ENCODE assay signal across 12 cellular contexts in the genomic region with DNA sequence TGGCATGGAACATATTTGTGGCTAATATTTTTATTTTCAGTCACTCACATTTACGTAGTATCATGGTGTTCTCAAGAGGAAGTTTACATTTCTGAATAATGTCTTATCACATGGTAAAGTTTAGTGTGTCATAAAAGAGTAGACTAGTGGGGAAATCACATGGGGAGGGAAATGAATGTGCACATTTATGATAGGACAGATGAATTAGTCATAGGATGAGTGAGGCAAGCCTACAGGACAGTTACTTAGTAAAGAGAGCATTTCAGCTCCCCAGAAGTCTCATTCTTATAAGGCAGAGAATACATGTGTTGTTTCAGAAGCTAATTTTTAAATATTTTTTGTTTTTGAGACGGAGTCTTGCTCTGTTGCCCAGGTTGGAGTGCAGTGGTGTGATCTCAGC. TPM values are rescaled to one million over a fixed set of nuclear protein-coding genes. Genes with fewer than 3 reads are reported as not detected.
DNase-seq lines count a peak whose midpoint lies in the region; ATAC-seq and TF ChIP-seq lines count a peak whose summit lies in the region.
"Had no signal": no experiment of that assay in that cellular context is flagged by ENCODE, and none has a peak within 500 bp of the region (broad histone marks: within the 10 kb centered on the region; RNA-seq: fewer than 3 reads in every experiment).

No MANE protein-coding gene starts in this region.

- H3K4me3 Mint-ChIP-seq in activated T-cell treated with anti-CD3 and anti-CD28 coated beads, Interleukin-2, amount 50 U/mL, for 24 hours, result peak overlapping the region; percentile 31
- H3K4me3 Mint-ChIP-seq in stimulated activated naive CD8-positive, alpha-beta T cell treated with anti-CD3 and anti-CD28 coated beads, Interleukin-15, Interleukin-2, amounts not matched to agents 100 ng/mL and 50 ng/mL, for 24 hours, result peak overlapping the region; percentile 32
- H3K4me3 Mint-ChIP-seq: CD8-positive, alpha-beta memory T cell had no signal

- peak overlapping the region; percentile 96 for H3K27ac Mint-ChIP-seq in activated T-cell treated with anti-CD3 and anti-CD28 coated beads, Interleukin-2, amount 50 U/mL, for 24 hours
- peak overlapping the region; percentile 83 for H3K27ac Mint-ChIP-seq in stimulated activated naive CD8-positive, alpha-beta T cell treated with anti-CD3 and anti-CD28 coated beads, Interleukin-15, Interleukin-2, amounts not matched to agents 100 ng/mL and 50 ng/mL, for 24 hours

- H2AFZ ChIP-seq in fibroblast of lung (ENCODE audit: low read length), result no peak overlapping the region

- H3K36me3 ChIP-seq in fibroblast of lung (ENCODE audit: control insufficient read depth, insufficient read depth, low read length), result no peaks in the 10 kb centered on the region
- H3K36me3 ChIP-seq: esophagus squamous epithelium, vagina had no signal

- H4K20me1 ChIP-seq in fibroblast of lung (ENCODE audit: control insufficient read depth, extremely low read depth, insufficient read depth, low read length), result no peaks in the 10 kb centered on the region

- H3K9ac ChIP-seq in fibroblast of lung (ENCODE audit: insufficient read depth, low read length), result no peak overlapping the region

- peaks cover 38% of the 10 kb centered on the region for H3K36me3 Mint-ChIP-seq in activated T-cell treated with anti-CD3 and anti-CD28 coated beads, Interleukin-2, amount 50 U/mL, for 24 hours (ENCODE audit: low read depth)
- peaks cover 38% of the 10 kb centered on the region for H3K36me3 Mint-ChIP-seq in stimulated activated naive CD8-positive, alpha-beta T cell treated with anti-CD3 and anti-CD28 coated beads, Interleukin-15, Interleukin-2, amounts not matched to agents 100 ng/mL and 50 ng/mL, for 24 hours (ENCODE audit: low read depth)
- H3K36me3 Mint-ChIP-seq: CD8-positive, alpha-beta memory T cell had no signal

- no peak for DNase-seq in activated T-cell treated with anti-CD3 and anti-CD28 coated beads, Interleukin-2, amount 50 U/mL, for 24 hours
- no peak for DNase-seq in activated T-cell treated with anti-CD3 and anti-CD28 coated beads, Interleukin-2, amount 50 U/mL, for 1 hour
- peak; percentile 68 for DNase-seq in SIG-M5 (lab: John Stamatoyannopoulos, UW)
- peak; percentile 58 to 95 for DNase-seq in fibroblast of lung (ENCODE audit: low read depth in 2 of 2)
- DNase-seq in NCI-H510A treated with DMSO at 0.1 percent for 48 hours (lab: John Stamatoyannopoulos, UW), result no peak
- DNase-seq: CD8-positive, alpha-beta memory T cell; esophagus squamous epithelium; right cardiac atrium had no signal

- no peaks in the 10 kb centered on the region for H3K9me3 Mint-ChIP-seq in activated T-cell treated with anti-CD3 and anti-CD28 coated beads, Interleukin-2, amount 50 U/mL, for 24 hours
- no peaks in the 10 kb centered on the region for H3K9me3 Mint-ChIP-seq in stimulated activated naive CD8-positive, alpha-beta T cell treated with anti-CD3 and anti-CD28 coated beads, Interleukin-15, Interleukin-2, amounts not matched to agents 100 ng/mL and 50 ng/mL, for 24 hours
- H3K9me3 Mint-ChIP-seq: CD8-positive, alpha-beta memory T cell had no signal

- no peak for TF ChIP-seq CTCF in fibroblast of lung (conservative IDR thresholded peaks at IDR 0.05 in 1 of 2, IDR thresholded peaks at IDR 0.05 in 1 of 2; ENCODE audit: low read depth in 1 of 2, low read length in 2 of 2)

- peaks cover 48% of the 10 kb centered on the region for H3K4me1 Mint-ChIP-seq in activated T-cell treated with anti-CD3 and anti-CD28 coated beads, Interleukin-2, amount 50 U/mL, for 24 hours (ENCODE audit: low read depth)
- peaks cover 52% of the 10 kb centered on the region for H3K4me1 Mint-ChIP-seq in stimulated activated naive CD8-positive, alpha-beta T cell treated with anti-CD3 and anti-CD28 coated beads, Interleukin-15, Interleukin-2, amounts not matched to agents 100 ng/mL and 50 ng/mL, for 24 hours (ENCODE audit: low read depth)

- ATAC-seq in HG03045 (IDR thresholded peaks at IDR 0.05; ENCODE audit: unreplicated experiment) (no peak), GM21367 (IDR thresholded peaks at IDR 0.05; ENCODE audit: unreplicated experiment) (no peak)
- ATAC-seq: right cardiac atrium had no signal

- H3K79me2 ChIP-seq in fibroblast of lung (ENCODE audit: control insufficient read depth, insufficient read depth, low read length), result peaks cover 19% of the 10 kb centered on the region

- no peaks in the 10 kb centered on the region for H3K27me3 Mint-ChIP-seq in activated T-cell treated with anti-CD3 and anti-CD28 coated beads, Interleukin-2, amount 50 U/mL, for 24 hours
- H3K27me3 Mint-ChIP-seq in stimulated activated naive CD8-positive, alpha-beta T cell treated with anti-CD3 and anti-CD28 coated beads, Interleukin-15, Interleukin-2, amounts not matched to agents 100 ng/mL and 50 ng/mL, for 24 hours, result no peaks in the 10 kb centered on the region
- H3K27me3 Mint-ChIP-seq: CD8-positive, alpha-beta memory T cell had no signal

- no peak overlapping the region for H3K4me3 ChIP-seq in fibroblast of lung (replicated peaks in 1 of 4; ENCODE audit: control extremely low read depth in 1 of 4, insufficient read depth in 1 of 4, low read depth in 3 of 4, low read length in 4 of 4)
- H3K4me3 ChIP-seq: esophagus squamous epithelium, vagina had no signal

- H3K27me3 ChIP-seq in fibroblast of lung (ENCODE audit: control insufficient read depth, insufficient read depth, low read length), result no peaks in the 10 kb centered on the region
- H3K27me3 ChIP-seq: esophagus squamous epithelium, vagina had no signal

- H3K27ac ChIP-seq in fibroblast of lung (ENCODE audit: insufficient read depth, low read length), result peak overlapping the region; percentile 86
- H3K27ac ChIP-seq: esophagus squamous epithelium, vagina had no signal

- no peaks in the 10 kb centered on the region for H3K4me1 ChIP-seq in fibroblast of lung (ENCODE audit: control insufficient read depth, extremely low read depth, insufficient read depth, low read length)
- H3K4me1 ChIP-seq: vagina had no signal

- H3K4me2 ChIP-seq in fibroblast of lung (ENCODE audit: extremely low read depth, insufficient read depth, low read length), result no peak overlapping the region

- H3K9me3 ChIP-seq in fibroblast of lung (ENCODE audit: control insufficient read depth, insufficient read depth, low read depth, low read length), result no peaks in the 10 kb centered on the region
- H3K9me3 ChIP-seq: esophagus squamous epithelium, vagina had no signal

RNA-seq across cellular contexts. Expression of a gene that starts 6.2 kb away (rescaled TPM):
- 16.2 and 44.4 TPM in 2 replicates for total RNA-seq in fibroblast of lung
- 11.9 and 33.3 TPM in 2 replicates for polyA plus RNA-seq in fibroblast of lung
- 8.6 and 27.4 TPM in 2 replicates for polyA plus RNA-seq in fibroblast of lung (2012)
- 0.75 and 11.6 TPM in 2 replicates for polyA minus RNA-seq in fibroblast of lung (ENCODE audit: low replicate concordance)

Comparison
In these comparisons a context has a peak if more than half of its experiments do, and no peak if none do; other contexts are left out.
1. DNase-seq: peak in SIG-M5 (single experiment) and fibroblast of lung (2 of 2); none in activated T-cell treated with anti-CD3 and anti-CD28 coated beads, Interleukin-2, amount 50 U/mL, for 24 hours (single experiment), activated T-cell treated with anti-CD3 and anti-CD28 coated beads, Interleukin-2, amount 50 U/mL, for 1 hour (single experiment) and NCI-H510A treated with DMSO at 0.1 percent for 48 hours (single experiment).